Comparison of ENCODE assay signal across 9 cellular contexts in the genomic region with DNA sequence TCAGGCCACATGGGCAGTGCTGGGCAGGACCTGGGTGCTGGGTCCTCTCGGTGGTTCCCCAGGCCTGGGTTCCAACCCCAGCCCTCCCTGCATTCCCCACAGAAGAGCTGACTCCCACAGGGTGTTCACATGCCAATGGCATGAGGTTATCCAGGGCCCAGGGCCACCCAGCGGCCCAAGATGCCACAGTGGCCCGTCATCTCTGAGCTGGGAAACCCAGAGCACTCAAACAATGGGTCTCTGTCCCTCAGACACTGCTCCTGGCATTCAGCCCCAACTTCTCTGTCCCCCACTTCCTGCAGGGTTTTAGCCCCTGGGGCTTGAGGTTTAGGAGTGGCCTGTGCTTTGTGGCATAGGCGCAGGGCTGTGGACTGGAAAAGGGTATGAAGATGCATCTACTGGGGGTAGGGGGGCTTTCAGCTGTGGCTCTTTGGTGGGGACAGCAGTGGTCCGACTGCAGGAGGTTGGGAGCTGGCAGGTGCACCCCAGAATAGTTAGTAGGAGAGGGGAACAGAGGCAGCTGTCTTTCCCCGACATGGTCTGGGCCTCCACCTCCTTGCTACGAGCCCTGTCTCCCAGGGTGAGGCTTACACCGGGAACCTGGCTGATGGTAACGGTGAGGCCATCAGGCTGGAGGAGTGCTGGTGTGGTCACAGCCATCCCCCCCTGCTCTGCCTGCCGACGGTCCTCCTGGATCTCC. TPM values are rescaled to one million over a fixed set of nuclear protein-coding genes. Genes with fewer than 3 reads are reported as not detected.
A peak's percentile ranks its signal among the peaks of the same experiment; 100 is the strongest.
DNase-seq lines count a peak whose midpoint lies in the region; ATAC-seq and TF ChIP-seq lines count a peak whose summit lies in the region.
"Had no signal": no experiment of that assay in that cellular context is flagged by ENCODE, and none has a peak within 500 bp of the region (broad histone marks: within the 10 kb centered on the region; RNA-seq: fewer than 3 reads in every experiment).

No MANE protein-coding gene starts in this region.

- peak overlapping the region; percentile 100 for H3K27ac Mint-ChIP-seq in chondrocyte (ENCODE audit: unreplicated experiment)
- no peak overlapping the region for H3K27ac Mint-ChIP-seq in natural killer cell treated with Interleukin-12 subunit alpha and Interleukin-12 subunit beta and Interleukin-15 and Interleukin-18, amount 100 ng/mL, for 72 hours

- no peaks in the 10 kb centered on the region for H3K9me3 Mint-ChIP-seq in chondrocyte (ENCODE audit: low read depth)
- no peaks in the 10 kb centered on the region for H3K9me3 Mint-ChIP-seq in natural killer cell treated with Interleukin-12 subunit alpha and Interleukin-12 subunit beta and Interleukin-15 and Interleukin-18, amount 100 ng/mL, for 72 hours

- ATAC-seq in natural killer cell treated with Interleukin-12 subunit alpha and Interleukin-12 subunit beta and Interleukin-15 and Interleukin-18, amount 100 ng/mL, for 72 hours: no peak
- no peak for ATAC-seq in HG03520 (IDR thresholded peaks at IDR 0.05; ENCODE audit: unreplicated experiment)

- no peak for TF ChIP-seq CTCF in chondrocyte (IDR thresholded peaks at IDR 0.05)

- H3K36me3 Mint-ChIP-seq in chondrocyte (ENCODE audit: low read depth): peaks cover 3% of the 10 kb centered on the region
- no peaks in the 10 kb centered on the region for H3K36me3 Mint-ChIP-seq in natural killer cell treated with Interleukin-12 subunit alpha and Interleukin-12 subunit beta and Interleukin-15 and Interleukin-18, amount 100 ng/mL, for 72 hours

- peak overlapping the region; percentile 73 for H3K4me3 Mint-ChIP-seq in chondrocyte (ENCODE audit: unreplicated experiment)
- no peak overlapping the region for H3K4me3 Mint-ChIP-seq in natural killer cell treated with Interleukin-12 subunit alpha and Interleukin-12 subunit beta and Interleukin-15 and Interleukin-18, amount 100 ng/mL, for 72 hours

- H3K27me3 Mint-ChIP-seq in chondrocyte (ENCODE audit: low read depth): no peaks in the 10 kb centered on the region
- peaks cover 0 to 2% of the 10 kb centered on the region in 2 donors for H3K27me3 Mint-ChIP-seq in natural killer cell treated with Interleukin-12 subunit alpha and Interleukin-12 subunit beta and Interleukin-15 and Interleukin-18, amount 100 ng/mL, for 72 hours

- peaks cover 96% of the 10 kb centered on the region for H3K4me1 Mint-ChIP-seq in chondrocyte (ENCODE audit: low read depth)
- peaks cover 5 to 12% of the 10 kb centered on the region in 2 donors for H3K4me1 Mint-ChIP-seq in natural killer cell treated with Interleukin-12 subunit alpha and Interleukin-12 subunit beta and Interleukin-15 and Interleukin-18, amount 100 ng/mL, for 72 hours (ENCODE audit: low read depth in 2 of 2)

- peak; percentile 88 for DNase-seq in HT-29 (ENCODE audit: low spot score)
- no peak for DNase-seq in chondrocyte (ENCODE audit: low spot score)
- peak; percentile 99 for DNase-seq in kidney tubule cell (ENCODE audit: low spot score)
- DNase-seq in superior temporal gyrus (ENCODE audit: extremely low spot score): peak; percentile 85
- no peak for DNase-seq in natural killer cell treated with Interleukin-12 subunit alpha and Interleukin-12 subunit beta and Interleukin-15 and Interleukin-18, amount 100 ng/mL, for 72 hours (ENCODE audit: low spot score)
- DNase-seq in activated gamma-delta T cell (lab: John Stamatoyannopoulos, UW): no peak
- no peak for DNase-seq in NCI-H748 (lab: John Stamatoyannopoulos, UW; ENCODE audit: unreplicated experiment)
- DNase-seq: stimulated activated CD4-positive, alpha-beta T cell treated with anti-CD3 and anti-CD28 coated beads, Interleukin-2, amount 100 ng/mL, for 48 hours had no signal

RNA-seq across cellular contexts. Expression of a gene that starts 1.7 kb away (rescaled TPM):
- 15.3 and 16.4 TPM in 2 replicates for total RNA-seq in HT-29 (2014; rRNA removed; shearing (Covaris generic))
- 55.4 to 60.0 TPM (median 58.0 TPM) in 3 replicates for total RNA-seq in chondrocyte
- total RNA-seq in natural killer cell treated with Interleukin-12 subunit alpha and Interleukin-12 subunit beta and Interleukin-15 and Interleukin-18, amount 100 ng/mL, for 72 hours: under 1 TPM; 0.29 to 0.47 TPM

RNA-seq across cellular contexts. Expression of a gene that starts 11.8 kb away (rescaled TPM):
- total RNA-seq in HT-29 (2014; rRNA removed; shearing (Covaris generic)): 72.8 and 94.3 TPM in 2 replicates
- not detected in 3 replicates for total RNA-seq in chondrocyte
- not detected for total RNA-seq in natural killer cell treated with Interleukin-12 subunit alpha and Interleukin-12 subunit beta and Interleukin-15 and Interleukin-18, amount 100 ng/mL, for 72 hours

RNA-seq across cellular contexts. Expression of a gene that starts 15.6 kb away (rescaled TPM):
- total RNA-seq in HT-29 (2014; rRNA removed; shearing (Covaris generic)): 7.9 and 10.2 TPM in 2 replicates
- total RNA-seq in chondrocyte: 68.8 to 128 TPM (median 80.6 TPM) in 3 replicates
- 10 to 100 TPM; 16.7 to 17.5 TPM for total RNA-seq in natural killer cell treated with Interleukin-12 subunit alpha and Interleukin-12 subunit beta and Interleukin-15 and Interleukin-18, amount 100 ng/mL, for 72 hours

RNA-seq across cellular contexts. Expression of a gene that starts 18.9 kb away (rescaled TPM):
- 0.81 and 1.3 TPM in 2 replicates for total RNA-seq in HT-29 (2014; rRNA removed; shearing (Covaris generic))
- 1.3 to 2.2 TPM (median 1.4 TPM) in 3 replicates for total RNA-seq in chondrocyte
- under 1 TPM; 0.25 to 1.00 TPM for total RNA-seq in natural killer cell treated with Interleukin-12 subunit alpha and Interleukin-12 subunit beta and Interleukin-15 and Interleukin-18, amount 100 ng/mL, for 72 hours

RNA-seq across cellular contexts. Expression of a gene that starts 31.3 kb away (rescaled TPM):
- total RNA-seq in HT-29 (2014; rRNA removed; shearing (Covaris generic)): 0.38 and 0.91 TPM in 2 replicates
- 1.4 to 3.4 TPM (median 2.8 TPM) in 3 replicates for total RNA-seq in chondrocyte
- total RNA-seq in natural killer cell treated with Interleukin-12 subunit alpha and Interleukin-12 subunit beta and Interleukin-15 and Interleukin-18, amount 100 ng/mL, for 72 hours: 100 to 1,000 TPM in 1 of 2 donors, 10 to 100 TPM in 1; 90.5 to 109 TPM

Comparison
In these comparisons a context has a peak if more than half of its experiments do, and no peak if none do; other contexts are left out.
1. DNase-seq: peak in HT-29 (single experiment), kidney tubule cell (single experiment) and superior temporal gyrus (single experiment); none in chondrocyte (single experiment), natural killer cell treated with Interleukin-12 subunit alpha and Interleukin-12 subunit beta and Interleukin-15 and Interleukin-18, amount 100 ng/mL, for 72 hours (single experiment), activated gamma-delta T cell (single experiment) and NCI-H748 (single experiment).
2. RNA of a gene that starts 1.7 kb away (total RNA-seq): 55.4 to 60.0 TPM in chondrocyte and 15.3 to 16.4 TPM in HT-29; 0.29 to 0.47 TPM in natural killer cell treated with Interleukin-12 subunit alpha and Interleukin-12 subunit beta and Interleukin-15 and Interleukin-18, amount 100 ng/mL, for 72 hours; every median in the first group is over 10 times any median in the second.
3. RNA of a gene that starts 11.8 kb away (total RNA-seq): 72.8 to 94.3 TPM in HT-29; not detected in chondrocyte and not detected in natural killer cell treated with Interleukin-12 subunit alpha and Interleukin-12 subunit beta and Interleukin-15 and Interleukin-18, amount 100 ng/mL, for 72 hours; every median in the first group is over 10 times any median in the second.